8 cellular contexts compared by ENCODE assay signal in the genomic region with DNA sequence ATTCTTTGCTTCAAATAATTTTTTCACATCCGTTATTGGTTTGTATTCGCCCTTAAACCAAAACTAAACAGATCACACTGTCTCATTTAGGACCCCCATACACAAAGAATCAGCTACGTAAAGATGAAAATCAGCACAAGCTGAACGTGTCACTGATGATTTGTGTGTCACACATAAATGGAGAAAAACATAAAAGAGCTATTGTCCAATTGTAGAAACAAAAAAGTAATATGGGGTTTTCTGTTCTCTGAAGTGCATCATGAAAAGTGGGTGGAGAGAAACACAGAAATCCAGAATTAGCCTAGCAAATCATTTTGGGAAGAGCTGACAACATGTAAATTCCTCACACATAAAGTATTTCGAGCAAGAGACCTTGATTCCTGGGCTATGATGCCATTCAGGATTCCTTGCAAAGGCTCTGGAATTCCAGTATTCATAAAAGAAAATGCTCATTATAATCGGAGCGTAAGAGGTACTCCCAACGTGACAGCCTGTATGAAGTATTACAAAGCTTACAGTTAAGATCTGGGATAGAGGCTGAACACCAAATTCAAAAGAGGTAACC. TPM values are rescaled to one million over a fixed set of nuclear protein-coding genes. Genes with fewer than 3 reads are reported as not detected.
DNase-seq lines count a peak whose midpoint lies in the region; ATAC-seq and TF ChIP-seq lines count a peak whose summit lies in the region.

No MANE protein-coding gene starts in this region.

- peak overlapping the region; percentile 94 to 99 (median 97) for H3K4me3 Mint-ChIP-seq in CD4-positive, CD25-positive, alpha-beta regulatory T cell

- intact Hi-C loops in OCI-LY7 (cut with micrococcal nuclease; ENCODE audit: unreplicated experiment) = no loop called here

- no peak overlapping the region for H2AFZ ChIP-seq in OCI-LY7 (ENCODE audit: low read length)
- peak overlapping the region; percentile 44 for H2AFZ ChIP-seq in neuron (ENCODE audit: low read depth, low read length)

- H3K9me2 ChIP-seq in OCI-LY7 (ENCODE audit: insufficient read depth, low read length) = no peaks in the 10 kb centered on the region

- BruUV-seq in OCI-LY7 (replicated peaks; lab: Mats Ljungman, UMichigan) = no TSS peak

- DNase-seq in CD4-positive, CD25-positive, alpha-beta regulatory T cell = no peak
- no peak for DNase-seq in OCI-LY7 (ENCODE audit: low spot score)
- DNase-seq in NCI-H748 (lab: John Stamatoyannopoulos, UW; ENCODE audit: unreplicated experiment) = no peak
- DNase-seq in DMS153 treated with DMSO at 0.1 percent for 48 hours (lab: John Stamatoyannopoulos, UW; ENCODE audit: unreplicated experiment) = no peak
- DNase-seq in NCI-H82 (lab: John Stamatoyannopoulos, UW) = no peak

- H3K9me3 ChIP-seq in CD4-positive, CD25-positive, alpha-beta regulatory T cell (ENCODE audit: control insufficient read depth in 2 of 2, low read length in 2 of 2) = no peaks in the 10 kb centered on the region
- no peaks in the 10 kb centered on the region for H3K9me3 ChIP-seq in OCI-LY7 (ENCODE audit: low read length)
- no peaks in the 10 kb centered on the region for H3K9me3 ChIP-seq in endocrine pancreas (ENCODE audit: control insufficient read depth, low read length)
- no peaks in the 10 kb centered on the region for H3K9me3 ChIP-seq in neuron (ENCODE audit: low read length)

- H3K27me3 Mint-ChIP-seq in CD4-positive, CD25-positive, alpha-beta regulatory T cell = no peaks in the 10 kb centered on the region

- peak overlapping the region; percentile 91 for H3K27ac ChIP-seq in CD4-positive, CD25-positive, alpha-beta regulatory T cell (ENCODE audit: insufficient read depth, low read length, poor library complexity, severe bottlenecking)
- H3K27ac ChIP-seq in OCI-LY7 (ENCODE audit: low read depth, low read length, poor library complexity, severe bottlenecking) = no peak overlapping the region

- H3K27me3 ChIP-seq in CD4-positive, CD25-positive, alpha-beta regulatory T cell (ENCODE audit: control insufficient read depth, insufficient read depth, low read length) = no peaks in the 10 kb centered on the region
- no peaks in the 10 kb centered on the region for H3K27me3 ChIP-seq in endocrine pancreas (ENCODE audit: control insufficient read depth, insufficient read depth, low read length)
- H3K27me3 ChIP-seq in neuron (ENCODE audit: insufficient read depth, low read length) = no peaks in the 10 kb centered on the region

- H3K4me3 ChIP-seq in CD4-positive, CD25-positive, alpha-beta regulatory T cell (ENCODE audit: low read depth, low read length) = peak overlapping the region; percentile 70
- H3K4me3 ChIP-seq in OCI-LY7 (ENCODE audit: low read depth, low read length, poor library complexity, severe bottlenecking) = peak overlapping the region; percentile 75
- peak overlapping the region; percentile 91 for H3K4me3 ChIP-seq in endocrine pancreas (ENCODE audit: control insufficient read depth, insufficient read depth, low read length)
- H3K4me3 ChIP-seq in neuron (ENCODE audit: low read length) = peak overlapping the region; percentile 99

- peak overlapping the region; percentile 93 for H3K9ac ChIP-seq in endocrine pancreas (ENCODE audit: control insufficient read depth, insufficient read depth, low read length)

- peak overlapping the region; percentile 91 for H3K4me2 ChIP-seq in OCI-LY7 (ENCODE audit: low read length)

- peak overlapping the region in 2 of 3 donors; percentile 99 for H3K27ac Mint-ChIP-seq in CD4-positive, CD25-positive, alpha-beta regulatory T cell

- POLR2A ChIA-PET in OCI-LY7 (lab: Charles Lee) = interaction anchor here (0.7 kb wide), 1 partner anchor 1343 kb away, joined by 6 read pairs; a partner anchor contains a TSS

- ATAC-seq in CD4-positive, CD25-positive, alpha-beta regulatory T cell (ENCODE audit: low read depth in 2 of 2) = no peak
- no peak for ATAC-seq in HG03378 (IDR thresholded peaks at IDR 0.05; ENCODE audit: unreplicated experiment)

- peaks cover 27% of the 10 kb centered on the region; the same call in 1 of the 2 replicates for H3K79me2 ChIP-seq in OCI-LY7 (ENCODE audit: insufficient read depth, low read depth, low read length)

- H3K9me3 Mint-ChIP-seq in CD4-positive, CD25-positive, alpha-beta regulatory T cell = no peaks in the 10 kb centered on the region

- peaks cover 8% of the 10 kb centered on the region for H3K36me3 Mint-ChIP-seq in CD4-positive, CD25-positive, alpha-beta regulatory T cell

- TF ChIP-seq CTCF in OCI-LY7 (conservative IDR thresholded peaks at IDR 0.05; ENCODE audit: low read length) = no peak

- peaks cover 32% of the 10 kb centered on the region for H3K4me1 ChIP-seq in CD4-positive, CD25-positive, alpha-beta regulatory T cell (ENCODE audit: control insufficient read depth, insufficient read depth, low read length, poor library complexity, severe bottlenecking)
- H3K4me1 ChIP-seq in OCI-LY7 (ENCODE audit: insufficient read depth, low read length, poor library complexity, severe bottlenecking) = peaks cover 38% of the 10 kb centered on the region
- H3K4me1 ChIP-seq in endocrine pancreas (ENCODE audit: control insufficient read depth, insufficient read depth, low read length) = peaks cover 19% of the 10 kb centered on the region
- H3K4me1 ChIP-seq in neuron (ENCODE audit: insufficient read depth, low read length) = peaks cover 18% of the 10 kb centered on the region

- peaks cover 9% of the 10 kb centered on the region; the same call in 1 of the 2 replicates for H4K20me1 ChIP-seq in OCI-LY7 (ENCODE audit: insufficient read depth, low read length)

- H3K36me3 ChIP-seq in CD4-positive, CD25-positive, alpha-beta regulatory T cell (ENCODE audit: control insufficient read depth, insufficient read depth, low read length) = no peaks in the 10 kb centered on the region
- H3K36me3 ChIP-seq in OCI-LY7 (ENCODE audit: insufficient read depth, low read length) (peaks cover 39% of the 10 kb centered on the region), endocrine pancreas (ENCODE audit: control insufficient read depth, insufficient read depth, low read length) (no peaks in the 10 kb centered on the region), neuron (ENCODE audit: insufficient read depth, low read length) (peaks cover 9% of the 10 kb centered on the region)

- CTCF ChIA-PET in OCI-LY7 (lab: Charles Lee; ENCODE audit: unreplicated experiment) = no interaction called here

- H3K4me1 Mint-ChIP-seq in CD4-positive, CD25-positive, alpha-beta regulatory T cell = peaks cover 23 to 61% (median 54%) of the 10 kb centered on the region in 4 donors

RNA-seq across cellular contexts. Expression of a gene that starts 1.1 kb away (rescaled TPM):
- 4.8 TPM for total RNA-seq in CD4-positive, CD25-positive, alpha-beta regulatory T cell
- polyA plus RNA-seq in CD4-positive, CD25-positive, alpha-beta regulatory T cell = 1 to 10 TPM in 3 of 4 donors, under 1 TPM in 1; 0.52 to 2.2 (median 1.5) TPM
- 3.1 and 3.3 TPM in 2 replicates for total RNA-seq in OCI-LY7 (2014; rRNA removed; shearing (Covaris generic))
- total RNA-seq in OCI-LY7 (2022) = 4.5 and 5.1 TPM in 2 replicates

RNA-seq across cellular contexts. Expression of a gene that starts 1.6 kb away (rescaled TPM):
- 15.5 TPM for total RNA-seq in CD4-positive, CD25-positive, alpha-beta regulatory T cell
- 10 to 100 TPM; 49.8 to 56.1 (median 53.4) TPM for polyA plus RNA-seq in CD4-positive, CD25-positive, alpha-beta regulatory T cell
- total RNA-seq in OCI-LY7 (2014; rRNA removed; shearing (Covaris generic)) = 24.0 and 24.3 TPM in 2 replicates
- total RNA-seq in OCI-LY7 (2022) = 23.3 and 24.0 TPM in 2 replicates
